ENCODE assay signal across 14 cellular contexts in the genomic region with DNA sequence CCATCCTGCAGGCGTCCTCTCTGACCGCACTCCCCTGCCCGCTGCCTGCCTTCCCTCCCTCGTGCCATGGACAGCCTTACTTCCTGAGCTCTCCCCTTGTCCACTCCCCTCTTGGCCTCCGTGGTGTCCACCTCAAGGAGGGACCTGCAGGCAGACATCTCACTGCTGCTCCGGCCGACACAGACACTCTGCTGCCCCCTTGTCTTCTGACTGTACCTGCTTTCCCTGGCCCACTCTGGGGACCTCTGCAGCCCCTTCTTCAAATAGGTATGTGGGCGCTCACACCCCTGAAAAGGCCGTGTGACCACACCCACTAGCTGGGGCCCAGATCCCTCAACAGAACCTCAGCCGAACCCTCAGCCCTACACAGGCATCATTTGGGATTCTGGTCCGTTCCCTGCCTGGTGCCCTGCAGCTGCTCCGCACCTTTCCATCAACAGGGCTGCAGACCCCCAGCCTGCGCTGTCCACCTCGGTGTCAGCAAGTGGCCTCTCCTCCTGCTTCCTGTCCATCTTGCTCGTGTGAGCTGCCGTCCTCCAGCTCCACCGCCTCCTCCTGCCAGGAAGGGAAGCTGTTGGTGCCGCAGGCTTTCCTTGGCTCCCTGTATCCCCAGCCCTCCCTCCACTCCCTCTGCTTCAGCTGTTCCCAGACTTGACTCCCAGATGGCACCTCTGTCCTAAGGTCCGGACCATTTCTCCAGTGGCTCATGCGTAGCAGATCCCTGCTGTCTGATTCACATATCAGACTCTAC.
A peak's percentile ranks its signal among the peaks of the same experiment; 100 is the strongest.
DNase-seq lines count a peak whose midpoint lies in the region; ATAC-seq lines count a peak whose summit lies in the region.
"Had no signal": no experiment of that assay in that cellular context is flagged by ENCODE, and none has a peak within 500 bp of the region (broad histone marks: within the 10 kb centered on the region; RNA-seq: fewer than 3 reads in every experiment).

No MANE protein-coding gene starts in this region.

- no peaks in the 10 kb centered on the region for H3K36me3 ChIP-seq in NT2/D1 (ENCODE audit: insufficient read depth, insufficient read length, low read length)
- H3K36me3 ChIP-seq in mesendoderm (ENCODE audit: control insufficient read depth, insufficient read depth, low read length): no peaks in the 10 kb centered on the region
- H3K36me3 ChIP-seq: Peyer's patch had no signal

- H2BK120ac ChIP-seq in mesendoderm (ENCODE audit: low read depth, low read length): no peak overlapping the region

- H3K4me1 ChIP-seq in NT2/D1 (ENCODE audit: insufficient read depth, insufficient read length) (peaks cover 22% of the 10 kb centered on the region), mesendoderm (ENCODE audit: control insufficient read depth, low read depth, low read length) (peaks cover 28% of the 10 kb centered on the region)
- H3K4me1 ChIP-seq: Peyer's patch had no signal

- H3K9ac ChIP-seq in NT2/D1 (ENCODE audit: insufficient read length, low read depth) (peak overlapping the region; percentile 36), mesendoderm (ENCODE audit: low read length) (no peak overlapping the region)

- no peak overlapping the region for H2BK5ac ChIP-seq in mesendoderm (ENCODE audit: low read length)

- H3K4me2 ChIP-seq in mesendoderm (ENCODE audit: low read length): no peak overlapping the region

- intact Hi-C loops in sciatic nerve (cut with DNase I): no loop called here

- no peak overlapping the region for H2BK15ac ChIP-seq in mesendoderm (replicated peaks; ENCODE audit: low read depth)

- DNase-seq in NCI-H2171 treated with DMSO at 0.1 percent for 48 hours (lab: John Stamatoyannopoulos, UW) (peak; percentile 27), NCI-H2171 (lab: John Stamatoyannopoulos, UW) (no peak), NT2/D1 (ENCODE audit: low read depth, low spot score) (no peak), mesendoderm (no peak), sciatic nerve (ENCODE audit: low spot score) (peak; percentile 51)
- DNase-seq: NCI-H2081, NCI-H345, NCI-H774, SHP77 treated with DMSO at 0.1 percent for 48 hours had no signal

- H3K79me2 ChIP-seq in mesendoderm (ENCODE audit: control insufficient read depth, insufficient read depth, low read length): no peaks in the 10 kb centered on the region

- H3K4ac ChIP-seq in mesendoderm (ENCODE audit: low read depth, low read length): no peak overlapping the region

- no peak overlapping the region for H3K27ac ChIP-seq in mesendoderm (ENCODE audit: low read depth, low read length)
- H3K27ac ChIP-seq: C4-2B had no signal

- H3K56ac ChIP-seq in mesendoderm (ENCODE audit: low read length): peak overlapping the region; percentile 22

- H2AK5ac ChIP-seq in mesendoderm (ENCODE audit: low read length): peak overlapping the region; percentile 4

- H4K5ac ChIP-seq in mesendoderm (ENCODE audit: low read length): no peak overlapping the region

- H3K23ac ChIP-seq in mesendoderm (ENCODE audit: low read length): no peak overlapping the region

- H3K79me1 ChIP-seq in mesendoderm (ENCODE audit: low read length): no peaks in the 10 kb centered on the region

- H3K4me3 ChIP-seq in NT2/D1 (ENCODE audit: insufficient read length, low read depth) (no peak overlapping the region), mesendoderm (ENCODE audit: low read length) (no peak overlapping the region)
- H3K4me3 ChIP-seq: Peyer's patch had no signal

- H3K9me3 ChIP-seq in NT2/D1 (ENCODE audit: insufficient read depth, low read length): no peaks in the 10 kb centered on the region
- H3K9me3 ChIP-seq: Peyer's patch had no signal

- no CpG with 5 or more reads among the region's 20 CpGs for WGBS in mesendoderm (ENCODE audit: extremely low coverage, insufficient coverage, low lambda C conversion rate)

- no peaks in the 10 kb centered on the region for H3K27me3 ChIP-seq in NT2/D1 (ENCODE audit: insufficient read depth, insufficient read length)
- no peaks in the 10 kb centered on the region for H3K27me3 ChIP-seq in mesendoderm (ENCODE audit: insufficient read depth, low read length, poor library complexity)
- H3K27me3 ChIP-seq: Peyer's patch had no signal

- H4K8ac ChIP-seq in mesendoderm (ENCODE audit: low read depth, low read length): no peak overlapping the region

- H3K18ac ChIP-seq in mesendoderm (ENCODE audit: low read length): no peak overlapping the region

- ATAC-seq in sciatic nerve: no peak
- no peak for ATAC-seq in GM19455 (IDR thresholded peaks at IDR 0.05; ENCODE audit: unreplicated experiment)
- no peak for ATAC-seq in HG03457 (IDR thresholded peaks at IDR 0.05; ENCODE audit: unreplicated experiment)
- no peak for ATAC-seq in HG02981 (IDR thresholded peaks at IDR 0.05; ENCODE audit: unreplicated experiment)

Comparison
In these comparisons a context has a peak if more than half of its experiments do, and no peak if none do; other contexts are left out.
1. DNase-seq: peak in NCI-H2171 treated with DMSO at 0.1 percent for 48 hours (single experiment) and sciatic nerve (single experiment); none in NCI-H2171 (single experiment), NT2/D1 (single experiment) and mesendoderm (single experiment).